17 cellular contexts compared by ENCODE assay signal in the genomic region with DNA sequence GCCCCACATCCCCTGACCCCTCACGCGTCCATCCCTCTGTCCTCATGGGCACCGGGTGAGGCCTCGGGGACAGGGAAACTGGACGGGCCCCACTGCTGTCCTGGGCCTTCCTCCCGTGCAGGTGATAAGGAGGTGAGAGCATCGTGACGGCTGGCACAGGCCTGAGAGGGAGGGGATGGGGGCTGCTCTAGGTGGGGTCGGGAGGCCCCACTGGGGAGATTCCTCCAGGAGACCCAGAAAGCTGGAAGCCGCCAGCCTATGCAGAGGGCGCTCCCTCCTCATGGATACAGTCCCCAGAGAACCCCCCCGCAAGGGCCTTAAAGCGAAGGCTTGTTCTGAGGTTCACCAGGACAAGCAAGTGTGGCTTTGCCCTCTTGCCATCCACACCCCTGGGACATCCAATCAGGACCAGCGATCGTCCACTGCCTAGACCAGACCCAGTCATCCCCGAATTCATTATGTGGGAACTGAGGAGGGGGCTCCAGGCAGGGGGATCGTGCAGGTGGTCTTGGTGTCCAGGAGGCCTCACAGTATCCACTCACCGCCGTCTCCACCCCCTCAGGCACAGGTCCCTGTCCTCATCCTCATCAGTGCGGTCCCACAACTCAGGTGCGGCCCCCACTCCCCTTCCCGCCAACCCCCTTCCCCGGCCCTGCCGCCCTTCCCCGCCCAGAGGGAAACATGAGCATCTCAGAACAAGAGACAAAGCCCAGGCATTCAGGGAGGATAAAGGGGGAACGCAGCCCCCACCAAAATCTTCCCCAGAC.
"Had no signal": no experiment of that assay in that cellular context is flagged by ENCODE, and none has a peak within 500 bp of the region (broad histone marks: within the 10 kb centered on the region; RNA-seq: fewer than 3 reads in every experiment).

No MANE protein-coding gene starts in this region.

- H3K4me3 ChIP-seq: ascending aorta, colonic mucosa, left lung, psoas muscle had no signal

- H3K36me3 ChIP-seq: ascending aorta, colonic mucosa, left lung had no signal

- DNase-seq: activated CD4-positive, alpha-beta T cell treated with anti-CD3 and anti-CD28 coated beads for 4 hours; activated CD8-positive, alpha-beta memory T cell treated with anti-CD3 and anti-CD28 coated beads, Interleukin-2, amount 50 U/mL, for 4 hours; activated CD8-positive, alpha-beta T cell treated with anti-CD3 and anti-CD28 coated beads for 36 hours; activated naive CD4-positive, alpha-beta T cell; colonic mucosa; foreskin keratinocyte; head of caudate nucleus; naive thymus-derived CD4-positive, alpha-beta T cell; occipital lobe; stimulated activated CD4-positive, alpha-beta T cell treated with anti-CD3 and anti-CD28 coated beads, Interleukin-2, amount 100 ng/mL, for 48 hours; stimulated activated naive CD8-positive, alpha-beta T cell treated with anti-CD3 and anti-CD28 coated beads, Interleukin-15, Interleukin-2, amounts not matched to agents 100 U/mL and 50 U/mL, for 24 hours; T-helper 1 cell had no signal

- H3K27ac Mint-ChIP-seq: activated CD8-positive, alpha-beta T cell treated with anti-CD3 and anti-CD28 coated beads for 36 hours; naive thymus-derived CD4-positive, alpha-beta T cell had no signal

- FAIRE-seq: endothelial cell of umbilical vein had no signal

- ATAC-seq: activated CD8-positive, alpha-beta T cell treated with anti-CD3 and anti-CD28 coated beads for 36 hours; foreskin keratinocyte; left lung; naive thymus-derived CD4-positive, alpha-beta T cell; psoas muscle; stimulated activated naive CD8-positive, alpha-beta T cell treated with anti-CD3 and anti-CD28 coated beads, Interleukin-15, Interleukin-2, amounts not matched to agents 100 U/mL and 50 U/mL, for 24 hours had no signal

- H3K9me3 Mint-ChIP-seq: activated CD8-positive, alpha-beta T cell treated with anti-CD3 and anti-CD28 coated beads for 36 hours; naive thymus-derived CD4-positive, alpha-beta T cell had no signal

- H3K36me3 Mint-ChIP-seq: naive thymus-derived CD4-positive, alpha-beta T cell had no signal

- H3K4me3 Mint-ChIP-seq: activated CD8-positive, alpha-beta T cell treated with anti-CD3 and anti-CD28 coated beads for 36 hours; naive thymus-derived CD4-positive, alpha-beta T cell had no signal

- H3K27ac ChIP-seq: ascending aorta, colonic mucosa, foreskin keratinocyte, left lung, psoas muscle, VCaP had no signal

- H3K4me1 ChIP-seq: colonic mucosa, psoas muscle had no signal

- H3K9me3 ChIP-seq: ascending aorta, colonic mucosa, left lung, psoas muscle had no signal

- H3K27me3 ChIP-seq: ascending aorta, colonic mucosa had no signal
